In the genomic region with DNA sequence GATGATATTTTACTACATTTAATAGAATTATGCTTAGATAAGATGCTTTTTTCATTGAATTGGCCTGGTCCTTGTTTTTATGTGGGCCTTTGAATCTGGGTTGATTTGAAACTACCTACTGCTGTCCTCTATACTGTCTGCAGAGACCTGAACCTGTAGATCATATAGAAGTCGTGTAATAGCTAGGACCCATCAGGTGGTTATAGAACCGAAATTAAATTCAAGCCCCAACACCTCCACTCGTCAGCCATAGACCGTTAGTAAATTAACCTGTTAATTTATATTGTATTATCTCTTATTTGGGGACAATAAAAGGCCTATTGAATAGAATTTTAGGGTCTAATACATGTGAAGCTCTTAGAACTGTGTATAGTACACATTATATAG, we compare ENCODE assay signal across 9 cellular contexts.
DNase-seq lines count a peak whose midpoint lies in the region; ATAC-seq, FAIRE-seq and TF ChIP-seq lines count a peak whose summit lies in the region.
"Had no signal": no experiment of that assay in that cellular context is flagged by ENCODE, and none has a peak within 500 bp of the region (broad histone marks: within the 10 kb centered on the region; RNA-seq: fewer than 3 reads in every experiment).

No MANE protein-coding gene starts in this region.

- H4K20me1 ChIP-seq in K562 (replicated peaks; ENCODE audit: control insufficient read depth, insufficient read depth, low read length): peaks cover 11% of the 10 kb centered on the region; the same call in 1 of the 2 replicates

- POLR2A ChIA-PET in activated CD4-positive, alpha-beta memory T cell treated with anti-CD3 and anti-CD28 coated beads for 36 hours (lab: Charles Lee): no interaction called here
- POLR2A ChIA-PET in activated CD4-positive, alpha-beta memory T cell treated with anti-CD3 and anti-CD28 coated beads, Interleukin-2, amount 10 ng/mL, durations not matched to agents 7 days and 5 days (lab: Charles Lee): no interaction called here
- POLR2A ChIA-PET in K562 (lab: Yijun Ruan, JAX): no interaction called here

- peaks cover 19% of the 10 kb centered on the region for H3K36me3 Mint-ChIP-seq in activated CD4-positive, alpha-beta memory T cell treated with anti-CD3 and anti-CD28 coated beads for 36 hours
- peaks cover 35% of the 10 kb centered on the region for H3K36me3 Mint-ChIP-seq in activated CD4-positive, alpha-beta memory T cell treated with anti-CD3 and anti-CD28 coated beads, Interleukin-2, amount 10 ng/mL, durations not matched to agents 7 days and 5 days (ENCODE audit: low read depth)
- H3K36me3 Mint-ChIP-seq in endodermal cell (ENCODE audit: low read depth): no peaks in the 10 kb centered on the region

- no peak overlapping the region for H3K4me3 Mint-ChIP-seq in activated CD4-positive, alpha-beta memory T cell treated with anti-CD3 and anti-CD28 coated beads for 36 hours
- H3K4me3 Mint-ChIP-seq in activated CD4-positive, alpha-beta memory T cell treated with anti-CD3 and anti-CD28 coated beads, Interleukin-2, amount 10 ng/mL, durations not matched to agents 7 days and 5 days: no peak overlapping the region
- H3K4me3 Mint-ChIP-seq in endodermal cell: no peak overlapping the region

- TF ChIP-seq EP300 in K562 (IDR thresholded peaks at IDR 0.05; ENCODE audit: low read length): no peak
- TF ChIP-seq EP300 in suprapubic skin (IDR thresholded peaks at IDR 0.05): no peak

- in situ Hi-C loops in K562 (cut with MboI): no loop called here

- no peaks in the 10 kb centered on the region for H3K27me3 ChIP-seq in K562 (ENCODE audit: control insufficient read depth in 2 of 2, insufficient read depth in 2 of 2, low read length in 2 of 2)
- no peaks in the 10 kb centered on the region for H3K27me3 ChIP-seq in suprapubic skin
- no peaks in the 10 kb centered on the region for H3K27me3 ChIP-seq in endodermal cell (ENCODE audit: control insufficient read depth, insufficient read depth, low read length, poor library complexity, severe bottlenecking)

- H3K9me1 ChIP-seq in K562 (ENCODE audit: control insufficient read depth, insufficient read depth, low read length): peaks cover 4% of the 10 kb centered on the region

- peaks cover 31% of the 10 kb centered on the region; the same call in 1 of the 3 replicates for H3K36me3 ChIP-seq in K562 (ENCODE audit: control insufficient read depth, insufficient read depth, low read length)
- H3K36me3 ChIP-seq in suprapubic skin: peaks cover 10% of the 10 kb centered on the region
- H3K36me3 ChIP-seq in endodermal cell (ENCODE audit: control insufficient read depth, insufficient read depth, low read length): no peaks in the 10 kb centered on the region

- no peak for DNase-seq in activated CD4-positive, alpha-beta memory T cell treated with anti-CD3 and anti-CD28 coated beads for 36 hours
- no peak for DNase-seq in activated CD4-positive, alpha-beta memory T cell treated with anti-CD3 and anti-CD28 coated beads, Interleukin-2, amount 10 ng/mL, durations not matched to agents 7 days and 5 days
- DNase-seq in K562 (ENCODE audit: extremely low read depth in 1 of 4, low spot score in 3 of 4) (no peak), suprapubic skin (ENCODE audit: low spot score in 2 of 2) (no peak), NCI-H526 treated with DMSO at 0.1 percent for 48 hours (lab: John Stamatoyannopoulos, UW) (no peak), GM03348 (ENCODE audit: low spot score) (no peak), endodermal cell (no peak)

- no peak overlapping the region; the same call in 1 of the 2 replicates for H3K4me2 ChIP-seq in K562 (ENCODE audit: insufficient read depth, low read length)

- H3K27me3 Mint-ChIP-seq in activated CD4-positive, alpha-beta memory T cell treated with anti-CD3 and anti-CD28 coated beads for 36 hours: no peaks in the 10 kb centered on the region
- H3K27me3 Mint-ChIP-seq in activated CD4-positive, alpha-beta memory T cell treated with anti-CD3 and anti-CD28 coated beads, Interleukin-2, amount 10 ng/mL, durations not matched to agents 7 days and 5 days: no peaks in the 10 kb centered on the region
- H3K27me3 Mint-ChIP-seq in endodermal cell (ENCODE audit: insufficient read depth): peaks cover 4% of the 10 kb centered on the region

- no TSS peak for BruUV-seq in K562 (replicated peaks; lab: Mats Ljungman, UMichigan)

- CTCF ChIA-PET in activated CD4-positive, alpha-beta memory T cell treated with anti-CD3 and anti-CD28 coated beads for 36 hours (lab: Charles Lee): no interaction called here
- CTCF ChIA-PET in activated CD4-positive, alpha-beta memory T cell treated with anti-CD3 and anti-CD28 coated beads, Interleukin-2, amount 10 ng/mL, durations not matched to agents 7 days and 5 days (lab: Charles Lee): interaction anchor here (1.3 kb wide), 1 partner anchor 193 kb away, joined by 3 read pairs; no protein-coding TSS in a partner anchor
- CTCF ChIA-PET in K562 (lab: Yijun Ruan, JAX; ENCODE audit: low intra/inter-chr PET ratio): no interaction called here

- WGBS in K562 (ENCODE audit: insufficient coverage, low coverage, missing lambda C conversion rate): 81% methylated on average over 4 of the region's 4 CpGs
- WGBS in suprapubic skin: 91% methylated on average over 4 of the region's 4 CpGs
- 97 to 100% methylated on average over 1 to 3 of the region's 4 CpGs for WGBS in endodermal cell (ENCODE audit: insufficient coverage in 1 of 2, insufficient read length in 1 of 2), 2 experiments

- H3K9ac ChIP-seq in K562 (ENCODE audit: insufficient read depth in 1 of 2, low read depth in 2 of 2, low read length in 2 of 2) (no peak overlapping the region), endodermal cell (ENCODE audit: extremely low read depth, low read length, poor library complexity, severe bottlenecking) (no peak overlapping the region)

- peak overlapping the region; percentile 55; the same call in 1 of the 3 replicates for H3K27ac ChIP-seq in K562 (ENCODE audit: extremely low read depth, low read depth, low read length)
- peak overlapping the region; percentile 7 for H3K27ac ChIP-seq in suprapubic skin
- no peak overlapping the region for H3K27ac ChIP-seq in endodermal cell (ENCODE audit: low read depth, low read length)

- no peak for TF ChIP-seq RAD21 in K562 (CRISPR knock-in tag; conservative IDR thresholded peaks at IDR 0.05 in 1 of 2, IDR thresholded peaks at IDR 0.05 in 1 of 2)

- peaks cover 100% of the 10 kb centered on the region for H3K79me2 ChIP-seq in K562 (ENCODE audit: control insufficient read depth, insufficient read depth, low read length)

- H3K27ac Mint-ChIP-seq in activated CD4-positive, alpha-beta memory T cell treated with anti-CD3 and anti-CD28 coated beads for 36 hours: peak overlapping the region; percentile 69
- H3K27ac Mint-ChIP-seq in activated CD4-positive, alpha-beta memory T cell treated with anti-CD3 and anti-CD28 coated beads, Interleukin-2, amount 10 ng/mL, durations not matched to agents 7 days and 5 days: no peak overlapping the region
- H3K27ac Mint-ChIP-seq in endodermal cell: no peak overlapping the region

- H3K4me3 ChIP-seq in K562 (no peak overlapping the region), suprapubic skin (no peak overlapping the region), endodermal cell (ENCODE audit: low read length) (no peak overlapping the region)

- no peak for TF ChIP-seq CTCF in K562 (IDR thresholded peaks at IDR 0.05 in 2 of 3, conservative IDR thresholded peaks at IDR 0.05 in 1 of 3; ENCODE audit: insufficient read depth in 2 of 3, low read depth in 1 of 3, low read length in 3 of 3)
- TF ChIP-seq CTCF in suprapubic skin (IDR thresholded peaks at IDR 0.05): no peak
- TF ChIP-seq CTCF in endodermal cell (conservative IDR thresholded peaks at IDR 0.05): no peak

- H3K9me3 ChIP-seq in K562 (replicated peaks; ENCODE audit: control insufficient read depth, insufficient read depth, low read depth, low read length) (no peaks in the 10 kb centered on the region), suprapubic skin (no peaks in the 10 kb centered on the region), endodermal cell (ENCODE audit: control insufficient read depth, low read length) (no peaks in the 10 kb centered on the region)

- no peak overlapping the region for H2AFZ ChIP-seq in K562 (ENCODE audit: low read depth, low read length)

- peaks cover 76% of the 10 kb centered on the region for H3K4me1 Mint-ChIP-seq in activated CD4-positive, alpha-beta memory T cell treated with anti-CD3 and anti-CD28 coated beads for 36 hours (ENCODE audit: low read depth)
- H3K4me1 Mint-ChIP-seq in activated CD4-positive, alpha-beta memory T cell treated with anti-CD3 and anti-CD28 coated beads, Interleukin-2, amount 10 ng/mL, durations not matched to agents 7 days and 5 days: peaks cover 42% of the 10 kb centered on the region
- H3K4me1 Mint-ChIP-seq in endodermal cell: peaks cover under 1% of the 10 kb centered on the region

- intact Hi-C loops in activated CD4-positive, alpha-beta memory T cell treated with anti-CD3 and anti-CD28 coated beads for 36 hours (cut with micrococcal nuclease): no loop called here
- intact Hi-C loops in K562 (cut with micrococcal nuclease): no loop called here

- FAIRE-seq in K562 (lab: Jason Lieb, UNC): no peak
- FAIRE-seq: endothelial cell of umbilical vein had no signal

- TF ChIP-seq POLR2A in K562 (conservative IDR thresholded peaks at IDR 0.05) (no peak), suprapubic skin (IDR thresholded peaks at IDR 0.05) (no peak)

- H3K4me1 ChIP-seq in K562 (replicated peaks in 1 of 2; ENCODE audit: control insufficient read depth in 2 of 2, insufficient read depth in 2 of 2, low read length in 2 of 2) (peaks cover 3 to 5% of the 10 kb centered on the region in 2 experiments), suprapubic skin (peaks cover 49% of the 10 kb centered on the region), endodermal cell (ENCODE audit: control insufficient read depth, insufficient read depth, low read length) (no peaks in the 10 kb centered on the region)

- H3K9me3 Mint-ChIP-seq in activated CD4-positive, alpha-beta memory T cell treated with anti-CD3 and anti-CD28 coated beads for 36 hours: no peaks in the 10 kb centered on the region
- no peaks in the 10 kb centered on the region for H3K9me3 Mint-ChIP-seq in activated CD4-positive, alpha-beta memory T cell treated with anti-CD3 and anti-CD28 coated beads, Interleukin-2, amount 10 ng/mL, durations not matched to agents 7 days and 5 days
- peaks cover 6% of the 10 kb centered on the region for H3K9me3 Mint-ChIP-seq in endodermal cell

- ATAC-seq in HG02981 (IDR thresholded peaks at IDR 0.05; ENCODE audit: unreplicated experiment) (peak; percentile 21), K562 (peak; percentile 14; the same call in 1 of the 3 replicates)

TF ChIP-seq in K562, 482 proteins besides CTCF, POLR2A, EP300 and RAD21:
- TF ChIP-seq SMAD3 (CRISPR knock-in tag; conservative IDR thresholded peaks at IDR 0.05) (no peak), SLC30A9 (CRISPR knock-in tag; IDR thresholded peaks at IDR 0.05) (no peak), ZNF324 (CRISPR knock-in tag; IDR thresholded peaks at IDR 0.05) (no peak), TRIM24 (IDR thresholded peaks at IDR 0.05) (no peak), CBX2 (IDR thresholded peaks at IDR 0.05; ENCODE audit: insufficient read depth, low read length, poor library complexity, severe bottlenecking) (no peak)
